8 cellular contexts compared by ENCODE assay signal in the genomic region with DNA sequence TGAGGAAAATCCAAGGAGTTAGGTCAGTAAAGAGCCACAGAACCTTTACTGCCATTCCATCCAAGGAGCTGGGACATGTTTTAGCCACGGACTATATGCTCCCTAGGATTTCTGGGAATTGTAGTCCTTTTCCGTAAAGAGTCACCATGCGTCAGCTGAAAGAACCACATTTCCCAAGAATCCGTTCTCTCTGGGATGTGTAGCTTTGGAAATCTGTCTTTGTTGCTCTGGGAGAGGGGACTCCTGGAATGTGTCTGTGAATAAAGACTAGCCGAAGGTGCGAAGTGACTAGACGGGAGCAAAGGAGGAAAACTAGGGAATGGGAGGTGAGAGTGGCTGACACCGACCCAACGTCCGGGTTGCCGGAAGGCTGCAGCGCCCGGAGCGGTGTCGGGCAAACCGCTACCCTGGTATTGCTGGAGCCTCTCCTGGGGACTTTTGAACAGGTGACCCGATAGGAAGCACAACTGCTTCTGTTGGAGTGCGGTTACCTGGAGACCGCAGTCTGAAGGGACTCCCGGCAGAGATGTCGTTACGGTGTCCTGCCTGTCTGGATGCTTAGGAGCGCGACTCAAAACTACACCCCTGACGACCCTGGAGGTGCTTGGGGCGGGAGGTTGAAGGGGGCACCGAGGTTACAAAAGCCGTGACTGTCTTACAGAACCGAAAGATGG. TPM values are rescaled to one million over a fixed set of nuclear protein-coding genes. Genes with fewer than 3 reads are reported as not detected.
DNase-seq lines count a peak whose midpoint lies in the region; ATAC-seq, FAIRE-seq and TF ChIP-seq lines count a peak whose summit lies in the region.

IFTAP (plus strand) TSS at position 187 of the 674 bp plus-strand sequence. CDS start 15,602 bp downstream, outside the sequence.

- FAIRE-seq in D721Med (lab: Jason Lieb, UNC) (peak; percentile 90), RCC 7860 (lab: Jason Lieb, UNC) (peak; percentile 59)

- intact Hi-C loops in cardiac septum (cut with DNase I): no loop called here

- no peak for TF ChIP-seq CTCF in D721Med (IDR thresholded peaks at IDR 0.05; ENCODE audit: insufficient read depth, missing control alignments)

- ATAC-seq in GM21717 (IDR thresholded peaks at IDR 0.05; ENCODE audit: unreplicated experiment) (peak; percentile 90), HG03439 (IDR thresholded peaks at IDR 0.05; ENCODE audit: unreplicated experiment) (no peak)

- DNase-seq in D721Med (ENCODE audit: insufficient read length, low spot score): peak; percentile 60
- peak; percentile 69 for DNase-seq in KG1 (lab: John Stamatoyannopoulos, UW)
- DNase-seq in RCC 7860 (ENCODE audit: low spot score): peak; percentile 80
- DNase-seq in amniotic stem cell (lab: John Stamatoyannopoulos, UW): peak; percentile 69
- DNase-seq in cardiac septum (ENCODE audit: low spot score): peak; percentile 76
- DNase-seq in nucleus accumbens (lab: John Stamatoyannopoulos, UW): peak; percentile 15 to 89 (median 67)

RNA-seq across cellular contexts. Expression of gene IFTAP, which starts in this region (rescaled TPM):
- 41.1 TPM for total RNA-seq in cardiac septum
